Comparison of ENCODE assay signal across 1 cellular context in the genomic region with DNA sequence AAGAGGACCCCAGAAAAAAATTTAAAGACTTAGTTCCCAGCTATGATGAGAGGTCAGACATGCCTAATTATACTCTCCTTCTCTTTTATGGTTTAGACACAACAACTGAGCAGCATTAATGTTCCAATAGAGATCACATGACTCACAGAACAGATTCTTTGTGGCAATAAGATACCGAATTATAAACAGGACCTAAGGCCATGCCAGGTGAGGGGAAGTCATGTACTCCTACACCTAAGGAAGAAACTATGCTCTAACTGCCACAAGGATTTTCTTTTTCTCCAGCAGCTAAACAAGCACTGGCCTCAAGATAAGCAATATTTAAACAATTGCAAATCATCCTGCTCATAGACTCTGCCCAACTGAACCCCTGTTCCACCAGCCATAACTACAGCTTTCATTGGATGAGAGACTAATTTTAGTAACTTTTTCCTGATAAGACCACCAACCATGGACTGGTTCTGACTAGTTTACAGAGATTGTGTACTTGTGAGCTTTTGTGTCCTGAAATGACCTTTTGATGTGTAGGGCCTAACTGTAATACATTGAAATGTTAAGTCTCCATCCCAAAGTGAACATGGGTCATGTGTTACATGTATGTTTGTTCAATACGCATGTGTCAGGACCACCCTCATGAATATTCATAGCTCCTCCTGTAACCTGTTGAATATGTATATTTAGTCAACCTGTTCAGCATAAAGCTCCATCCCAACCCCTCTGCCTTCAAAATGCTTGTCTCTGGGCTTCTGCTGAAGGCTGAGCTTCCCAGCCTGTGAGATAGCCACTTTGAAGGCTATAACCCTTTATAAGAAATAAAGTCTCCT.
TF ChIP-seq lines count a peak whose summit lies in the region.

No MANE protein-coding gene starts in this region.

TF ChIP-seq in IMR-90, 13 proteins besides CTCF, POLR2A, EP300 and RAD21:
- TF ChIP-seq, protein P1, sequence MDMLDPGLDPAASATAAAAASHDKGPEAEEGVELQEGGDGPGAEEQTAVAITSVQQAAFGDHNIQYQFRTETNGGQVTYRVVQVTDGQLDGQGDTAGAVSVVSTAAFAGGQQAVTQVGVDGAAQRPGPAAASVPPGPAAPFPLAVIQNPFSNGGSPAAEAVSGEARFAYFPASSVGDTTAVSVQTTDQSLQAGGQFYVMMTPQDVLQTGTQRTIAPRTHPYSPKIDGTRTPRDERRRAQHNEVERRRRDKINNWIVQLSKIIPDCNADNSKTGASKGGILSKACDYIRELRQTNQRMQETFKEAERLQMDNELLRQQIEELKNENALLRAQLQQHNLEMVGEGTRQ (IDR thresholded peaks at IDR 0.05; ENCODE audit: low read depth, low read length) = no peak
- TF ChIP-seq MAZ (IDR thresholded peaks at IDR 0.05; ENCODE audit: borderline replicate concordance, low read depth, low read length) = no peak
- no peak for TF ChIP-seq FOS (IDR thresholded peaks at IDR 0.05; ENCODE audit: low read depth, low read length)
- TF ChIP-seq SMC3 (IDR thresholded peaks at IDR 0.05; ENCODE audit: low read depth, low read length) = no peak
- no peak for TF ChIP-seq RFX5 (IDR thresholded peaks at IDR 0.05; ENCODE audit: low read depth, low read length)
- TF ChIP-seq CHD1 (IDR thresholded peaks at IDR 0.05; ENCODE audit: low read depth, low read length) = no peak
